Comparison of ENCODE assay signal across 8 cellular contexts in the genomic region with DNA sequence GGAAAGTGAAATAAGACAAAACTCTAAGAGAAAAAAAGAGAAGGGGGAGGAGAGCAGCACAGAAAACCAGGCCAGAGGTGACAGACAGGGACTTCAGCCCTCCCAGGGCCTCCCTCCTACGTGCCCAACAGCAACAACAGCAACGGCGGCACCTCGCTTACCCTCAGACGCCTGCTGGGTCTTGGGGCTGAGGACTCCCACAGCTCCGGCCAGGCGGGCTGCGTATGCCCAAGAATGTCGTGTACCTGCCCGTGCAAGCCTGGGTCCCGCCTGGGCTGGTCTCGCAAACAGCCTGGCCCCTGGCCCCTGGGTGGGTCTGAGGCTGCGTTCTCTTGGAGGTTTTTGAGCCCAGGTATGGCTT. TPM values are rescaled to one million over a fixed set of nuclear protein-coding genes. Genes with fewer than 3 reads are reported as not detected.
DNase-seq lines count a peak whose midpoint lies in the region; ATAC-seq and TF ChIP-seq lines count a peak whose summit lies in the region.

No MANE protein-coding gene starts in this region.

- H3K4me3 ChIP-seq in AG09309 (ENCODE audit: control insufficient read depth, low read depth, low read length) (peak overlapping the region; percentile 65), prostate gland (peak overlapping the region; percentile 49 to 59)
- H3K4me3 ChIP-seq in Jurkat, Clone E6-1 (ENCODE audit: low read length): peak overlapping the region; percentile 55

- DNase-seq in AG09309 (ENCODE audit: low read depth) (no peak), fibroblast of gingiva (ENCODE audit: low read depth) (peak; percentile 47), prostate gland (ENCODE audit: low spot score) (peak; percentile 68), kidney tubule cell (ENCODE audit: low spot score) (no peak), NCI-H1930 (lab: John Stamatoyannopoulos, UW) (no peak)
- no peak for DNase-seq in Jurkat, Clone E6-1 (ENCODE audit: low read depth, low spot score)
- DNase-seq in activated T-cell treated with anti-CD3 and anti-CD28 coated beads, Interleukin-2, amount 50 U/mL, for 24 hours: peak; percentile 55

- H3K4me1 ChIP-seq in prostate gland (replicated peaks): peaks cover 10% of the 10 kb centered on the region

- peaks cover 37% of the 10 kb centered on the region for H3K36me3 Mint-ChIP-seq in activated T-cell treated with anti-CD3 and anti-CD28 coated beads, Interleukin-2, amount 50 U/mL, for 24 hours (ENCODE audit: low read depth)

- peaks cover 62% of the 10 kb centered on the region for H3K4me1 Mint-ChIP-seq in activated T-cell treated with anti-CD3 and anti-CD28 coated beads, Interleukin-2, amount 50 U/mL, for 24 hours (ENCODE audit: low read depth)

- H3K27me3 Mint-ChIP-seq in activated T-cell treated with anti-CD3 and anti-CD28 coated beads, Interleukin-2, amount 50 U/mL, for 24 hours: no peaks in the 10 kb centered on the region

- TF ChIP-seq POLR2A in prostate gland (IDR thresholded peaks at IDR 0.05): no peak

- no peak for TF ChIP-seq CTCF in AG09309 (IDR thresholded peaks at IDR 0.05; ENCODE audit: control insufficient read depth, insufficient read depth, low read depth, low read length, missing control alignments)
- TF ChIP-seq CTCF in prostate gland (IDR thresholded peaks at IDR 0.05): no peak

- intact Hi-C loops in prostate gland (cut with DNase I): loop anchor here (5.0 kb wide), 1 partner anchor 91 kb away; the partner anchor contains the start of gene ATG16L2

- peak overlapping the region; percentile 94 for H3K27ac Mint-ChIP-seq in activated T-cell treated with anti-CD3 and anti-CD28 coated beads, Interleukin-2, amount 50 U/mL, for 24 hours

- H3K9me3 ChIP-seq in prostate gland: no peaks in the 10 kb centered on the region

- H3K36me3 ChIP-seq in prostate gland: no peaks in the 10 kb centered on the region

- 1% methylated on average over 13 of the region's 13 CpGs for WGBS in prostate gland

- peak overlapping the region; percentile 86 for H3K4me3 Mint-ChIP-seq in activated T-cell treated with anti-CD3 and anti-CD28 coated beads, Interleukin-2, amount 50 U/mL, for 24 hours

- H3K27ac ChIP-seq in prostate gland: peak overlapping the region; percentile 82 to 89

- ATAC-seq in GM18858 (IDR thresholded peaks at IDR 0.05; ENCODE audit: unreplicated experiment): no peak

- no peaks in the 10 kb centered on the region for H3K9me3 Mint-ChIP-seq in activated T-cell treated with anti-CD3 and anti-CD28 coated beads, Interleukin-2, amount 50 U/mL, for 24 hours

- H3K27me3 ChIP-seq in prostate gland (replicated peaks; ENCODE audit: insufficient read depth): no peaks in the 10 kb centered on the region

RNA-seq across cellular contexts. Expression of gene ARAP1, which starts 30.5 kb away (rescaled TPM):
- 54.1 TPM for polyA plus RNA-seq in Jurkat, Clone E6-1 (2012; ENCODE audit: insufficient read depth, insufficient read length)
- total RNA-seq in prostate gland: 100 to 1,000 TPM in 1 of 2 donors, 10 to 100 TPM in 1; 95.2 to 109 TPM

RNA-seq across cellular contexts. Expression of gene PDE2A, which starts 47.4 kb away (rescaled TPM):
- not detected for polyA plus RNA-seq in Jurkat, Clone E6-1 (2012; ENCODE audit: insufficient read depth, insufficient read length)
- total RNA-seq in prostate gland: 10 to 100 TPM; 24.2 to 47.7 TPM

Comparison
In these comparisons a context has a peak if more than half of its experiments do, and no peak if none do; other contexts are left out.
1. DNase-seq: peak in activated T-cell treated with anti-CD3 and anti-CD28 coated beads, Interleukin-2, amount 50 U/mL, for 24 hours (single experiment), fibroblast of gingiva (single experiment) and prostate gland (single experiment); none in AG09309 (single experiment), Jurkat, Clone E6-1 (single experiment), kidney tubule cell (single experiment) and NCI-H1930 (0 of 2).
2. Peak in every context shown above with its lines, with median percentiles within 50 percentile points of each other: H3K4me3 ChIP-seq.